Comparison of ENCODE assay signal across 23 cellular contexts in the genomic region with DNA sequence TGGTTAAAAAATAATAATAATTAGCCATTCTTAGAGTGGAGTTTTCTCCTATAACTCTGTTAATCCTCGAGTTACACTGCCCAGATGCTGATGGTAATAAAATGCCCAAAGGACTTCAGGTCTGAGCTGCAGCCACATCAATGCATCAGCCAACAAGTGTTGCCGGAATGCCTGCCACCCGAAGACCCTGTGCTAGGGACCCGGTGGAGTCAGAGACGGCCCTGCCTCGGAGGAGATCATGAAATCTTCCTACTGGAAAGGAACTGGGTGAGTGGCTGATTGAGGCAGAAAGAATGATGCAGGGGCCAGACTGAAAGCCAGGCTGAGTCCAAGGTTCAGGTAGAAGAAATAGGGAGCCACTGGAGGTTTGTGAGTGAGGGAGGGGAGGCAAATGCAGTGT.
DNase-seq lines count a peak whose midpoint lies in the region; ATAC-seq and TF ChIP-seq lines count a peak whose summit lies in the region.
"Had no signal": no experiment of that assay in that cellular context is flagged by ENCODE, and none has a peak within 500 bp of the region (broad histone marks: within the 10 kb centered on the region; RNA-seq: fewer than 3 reads in every experiment).

No MANE protein-coding gene starts in this region.

- DNase-seq in GM23338 (ENCODE audit: low spot score) (no peak), SJSA1 (ENCODE audit: low read depth in 1 of 2, low spot score in 2 of 2) (no peak), sigmoid colon (no peak), epidermal melanocyte (ENCODE audit: insufficient read length, low spot score) (no peak), islet precursor cell (no peak), NCI-H1417 treated with DMSO at 0.1 percent for 48 hours (lab: John Stamatoyannopoulos, UW) (no peak)
- DNase-seq: activated CD4-positive, alpha-beta T cell treated with anti-CD3 and anti-CD28 coated beads for 1 hour; activated naive CD4-positive, alpha-beta T cell treated with anti-CD3 and anti-CD28 coated beads for 36 hours; activated T-cell treated with anti-CD3 and anti-CD28 coated beads, Interleukin-2, amount 50 U/mL, for 48 hours; aorta; CD8-positive, alpha-beta memory T cell; DMS153; naive thymus-derived CD8-positive, alpha-beta T cell; NCI-H187; stimulated activated CD4-positive, alpha-beta T cell treated with anti-CD3 and anti-CD28 coated beads, Interleukin-2, amount 100 ng/mL, for 24 hours; T-cell had no signal

- TF ChIP-seq CTCF in GM23338 (conservative IDR thresholded peaks at IDR 0.05; ENCODE audit: low read depth in 2 of 2) (no peak), sigmoid colon (IDR thresholded peaks at IDR 0.05) (no peak)

- H3K27me3 ChIP-seq in GM23338 (ENCODE audit: insufficient read depth), result no peaks in the 10 kb centered on the region
- H3K27me3 ChIP-seq in SJSA1 (replicated peaks), result no peaks in the 10 kb centered on the region
- no peaks in the 10 kb centered on the region for H3K27me3 ChIP-seq in iPS-20b (ENCODE audit: insufficient read depth, low read length)
- H3K27me3 ChIP-seq in sigmoid colon, result no peaks in the 10 kb centered on the region
- H3K27me3 ChIP-seq: gastroesophageal sphincter had no signal

- peaks cover 67% of the 10 kb centered on the region for H3K4me1 Mint-ChIP-seq in GM23338
- H3K4me1 Mint-ChIP-seq: central memory CD8-positive, alpha-beta T cell had no signal

- peak overlapping the region; percentile 72; the same call in 1 of the 2 replicates for H3K9ac ChIP-seq in iPS-20b (ENCODE audit: low read depth, low read length)

- H3K4me1 ChIP-seq in GM23338 (ENCODE audit: insufficient read depth) (peaks cover 43% of the 10 kb centered on the region), SJSA1 (replicated peaks) (peaks cover 49% of the 10 kb centered on the region), iPS-20b (ENCODE audit: insufficient read depth, low read length) (peaks cover 28% of the 10 kb centered on the region), sigmoid colon (peaks cover 0 to 18% (median 16%) of the 10 kb centered on the region in 4 donors)

- ATAC-seq in GM23338, result peak; percentile 13; the same call in 2 of the 3 replicates
- ATAC-seq: esophagus mucosa; naive thymus-derived CD8-positive, alpha-beta T cell; stimulated activated effector memory CD8-positive, alpha-beta T cell treated with anti-CD3 and anti-CD28 coated beads, Interleukin-12 subunit alpha, Interleukin-12 subunit beta, amount 100 ng/mL, for 72 hours; T-cell had no signal

- intact Hi-C loops in sigmoid colon (cut with DNase I), result loop anchor here (2.0 kb wide), 1 partner anchor 263 kb away; no protein-coding TSS in a partner anchor

- H4K20me1 ChIP-seq in GM23338 (replicated peaks; ENCODE audit: insufficient read depth), result no peaks in the 10 kb centered on the region

- peak overlapping the region; percentile 71 for H3K27ac ChIP-seq in GM23338 (ENCODE audit: low read depth)
- H3K27ac ChIP-seq in SJSA1, result peak overlapping the region; percentile 98
- no peak overlapping the region for H3K27ac ChIP-seq in iPS-20b (ENCODE audit: low read length)
- peak overlapping the region in 3 of 4 donors; percentile 49 to 69 (median 67) for H3K27ac ChIP-seq in sigmoid colon
- H3K27ac ChIP-seq: thoracic aorta had no signal

- no peaks in the 10 kb centered on the region for H3K9me3 Mint-ChIP-seq in GM23338
- H3K9me3 Mint-ChIP-seq: activated naive CD4-positive, alpha-beta T cell treated with anti-CD3 and anti-CD28 coated beads for 36 hours; central memory CD8-positive, alpha-beta T cell; naive thymus-derived CD8-positive, alpha-beta T cell; stimulated activated effector memory CD8-positive, alpha-beta T cell treated with anti-CD3 and anti-CD28 coated beads, Interleukin-12 subunit alpha, Interleukin-12 subunit beta, amount 100 ng/mL, for 72 hours; T-cell had no signal

- peaks cover 28% of the 10 kb centered on the region for H3K27me3 Mint-ChIP-seq in GM23338 (ENCODE audit: insufficient read depth, low read depth, poor library complexity)

- peak overlapping the region; percentile 56; the same call in 2 of the 3 replicates for H3K4me3 Mint-ChIP-seq in GM23338
- H3K4me3 Mint-ChIP-seq: activated naive CD4-positive, alpha-beta T cell treated with anti-CD3 and anti-CD28 coated beads for 36 hours; CD8-positive, alpha-beta memory T cell; central memory CD8-positive, alpha-beta T cell; stimulated activated effector memory CD8-positive, alpha-beta T cell treated with anti-CD3 and anti-CD28 coated beads, Interleukin-12 subunit alpha, Interleukin-12 subunit beta, amount 100 ng/mL, for 72 hours had no signal

- no peaks in the 10 kb centered on the region for H3K36me3 Mint-ChIP-seq in GM23338 (ENCODE audit: low read depth)
- H3K36me3 Mint-ChIP-seq: CD8-positive, alpha-beta memory T cell; naive thymus-derived CD8-positive, alpha-beta T cell; T-cell had no signal

- no peak for TF ChIP-seq POLR2A in sigmoid colon (IDR thresholded peaks at IDR 0.05)

- TF ChIP-seq EP300 in sigmoid colon (IDR thresholded peaks at IDR 0.05), result no peak

- peak overlapping the region; percentile 38; the same call in 1 of the 2 replicates for H3K4me3 ChIP-seq in GM23338
- no peak overlapping the region for H3K4me3 ChIP-seq in SJSA1
- peak overlapping the region; percentile 55; the same call in 1 of the 2 replicates for H3K4me3 ChIP-seq in iPS-20b (ENCODE audit: low read length)
- peak overlapping the region in 2 of 4 donors; percentile 47 to 55 for H3K4me3 ChIP-seq in sigmoid colon
- H3K4me3 ChIP-seq: K562 had no signal

- H3K9me3 ChIP-seq in SJSA1 (replicated peaks) (no peaks in the 10 kb centered on the region), iPS-20b (ENCODE audit: insufficient read depth, low read depth, low read length) (no peaks in the 10 kb centered on the region), sigmoid colon (no peaks in the 10 kb centered on the region)
- H3K9me3 ChIP-seq: gastroesophageal sphincter, thoracic aorta had no signal

- H3F3A ChIP-seq in GM23338 (replicated peaks; ENCODE audit: low read depth), result peaks cover 13% of the 10 kb centered on the region; the same call in 1 of the 2 replicates

- H3K79me2 ChIP-seq in GM23338 (replicated peaks; ENCODE audit: insufficient read depth), result peaks cover 38% of the 10 kb centered on the region

- H3K9me2 ChIP-seq in GM23338 (ENCODE audit: insufficient read depth), result no peaks in the 10 kb centered on the region

- no peak overlapping the region for H2AFZ ChIP-seq in GM23338

- H3K4me2 ChIP-seq in GM23338, result peak overlapping the region; percentile 70

- no peaks in the 10 kb centered on the region for H3K36me3 ChIP-seq in GM23338 (ENCODE audit: insufficient read depth)
- H3K36me3 ChIP-seq in SJSA1, result no peaks in the 10 kb centered on the region
- H3K36me3 ChIP-seq in iPS-20b (ENCODE audit: insufficient read depth, low read depth, low read length), result no peaks in the 10 kb centered on the region
- no peaks in the 10 kb centered on the region for H3K36me3 ChIP-seq in sigmoid colon
- H3K36me3 ChIP-seq: gastroesophageal sphincter, thoracic aorta had no signal

- peak overlapping the region; percentile 63 for H3K27ac Mint-ChIP-seq in GM23338
- H3K27ac Mint-ChIP-seq: activated naive CD4-positive, alpha-beta T cell treated with anti-CD3 and anti-CD28 coated beads for 36 hours; CD8-positive, alpha-beta memory T cell; stimulated activated effector memory CD8-positive, alpha-beta T cell treated with anti-CD3 and anti-CD28 coated beads, Interleukin-12 subunit alpha, Interleukin-12 subunit beta, amount 100 ng/mL, for 72 hours; T-cell had no signal

- 34 to 45% methylated on average over 6 of the region's 6 CpGs for WGBS in sigmoid colon, 2 donors

TF ChIP-seq in GM23338, 12 proteins besides CTCF, POLR2A, EP300 and RAD21 (continues in another document):
- TF ChIP-seq ETS1 (IDR thresholded peaks at IDR 0.05), result no peak
- no peak for TF ChIP-seq REST (IDR thresholded peaks at IDR 0.05; ENCODE audit: unreplicated experiment)
- no peak for TF ChIP-seq EZH2 (IDR thresholded peaks at IDR 0.05; ENCODE audit: low read depth, unreplicated experiment)
